In genomic region chr11:134837166-134837886, GRCh38 we compare ENCODE assay signal across 25 cellular contexts.
"Had no signal": no experiment of that assay in that cellular context is flagged by ENCODE, and none has a peak within 500 bp of the region (broad histone marks: within the 10 kb centered on the region; RNA-seq: fewer than 3 reads in every experiment).

No MANE protein-coding gene starts in this region.

- H3K9me3 Mint-ChIP-seq: activated CD4-positive, alpha-beta T cell treated with anti-CD3 and anti-CD28 coated beads, Interleukin-2, amount 10 ng/mL, durations not matched to agents 24 days and 14 days; activated T-helper 1 cell treated with anti-CD3 and anti-CD28 coated beads, Interleukin-12 subunit alpha, Interleukin-12 subunit beta, Interleukin-2, Interleukin-4 antibody, amounts not matched to agents 30 ng/mL and 10 ng/mL and 1 ng/mL, durations not matched to agents 14 hours and 24 hours and 36 hours had no signal

- H3K27me3 Mint-ChIP-seq: activated CD4-positive, alpha-beta T cell treated with anti-CD3 and anti-CD28 coated beads, Interleukin-2, amount 10 ng/mL, durations not matched to agents 24 days and 14 days had no signal

- H3K27ac Mint-ChIP-seq: activated CD4-positive, alpha-beta T cell treated with anti-CD3 and anti-CD28 coated beads, Interleukin-2, amount 10 ng/mL, durations not matched to agents 24 days and 14 days; activated CD8-positive, alpha-beta memory T cell treated with anti-CD3 and anti-CD28 coated beads, Interleukin-2, amount 10 ng/mL, durations not matched to agents 7 days and 5 days; activated naive CD4-positive, alpha-beta T cell treated with anti-CD3 and anti-CD28 coated beads, Interleukin-2, amount 50 U/mL, for 24 hours; activated T-cell treated with anti-CD3 and anti-CD28 coated beads, Interleukin-2, amount 50 U/mL, for 24 hours; activated T-helper 1 cell treated with anti-CD3 and anti-CD28 coated beads, Interleukin-12 subunit alpha, Interleukin-12 subunit beta, Interleukin-2, Interleukin-4 antibody, amounts not matched to agents 30 ng/mL and 10 ng/mL and 1 ng/mL, durations not matched to agents 14 hours and 24 hours and 36 hours; T-helper 17 cell; WTC11 had no signal

- H3K4me3 ChIP-seq: breast epithelium had no signal

- H3K4me1 Mint-ChIP-seq: activated CD4-positive, alpha-beta T cell treated with anti-CD3 and anti-CD28 coated beads, Interleukin-2, amount 10 ng/mL, durations not matched to agents 24 days and 14 days; activated CD8-positive, alpha-beta memory T cell treated with anti-CD3 and anti-CD28 coated beads, Interleukin-2, amount 10 ng/mL, durations not matched to agents 7 days and 5 days; activated naive CD4-positive, alpha-beta T cell treated with anti-CD3 and anti-CD28 coated beads, Interleukin-2, amount 50 U/mL, for 24 hours; WTC11 had no signal

- DNase-seq: activated CD4-positive, alpha-beta T cell treated with anti-CD3 and anti-CD28 coated beads for 1 hour; activated CD4-positive, alpha-beta T cell treated with anti-CD3 and anti-CD28 coated beads, Interleukin-2, amount 10 ng/mL, durations not matched to agents 24 days and 14 days; activated CD4-positive, alpha-beta T cell treated with anti-CD3 and anti-CD28 coated beads, Interleukin-2, amount 50 U/mL, for 48 hours; activated CD8-positive, alpha-beta memory T cell treated with anti-CD3 and anti-CD28 coated beads, Interleukin-2, amount 10 ng/mL, durations not matched to agents 7 days and 5 days; activated effector memory CD4-positive, alpha-beta T cell treated with Interleukin-2 at 50 U/mL for 16 hours; activated naive CD4-positive, alpha-beta T cell; activated T-cell treated with anti-CD3 and anti-CD28 coated beads, Interleukin-2, amount 50 U/mL, for 24 hours; aorta; caudate nucleus; Karpas-422; MM.1S; NCI-H1105; NCI-H1436; NCI-H187; NCI-H2081; NCI-H510A treated with DMSO at 0.1 percent for 48 hours; NCI-H69; PC-3; SHP77 treated with DMSO at 0.1 percent for 48 hours; T-helper 17 cell; T-helper 9 cell had no signal

- ATAC-seq: activated CD8-positive, alpha-beta memory T cell treated with anti-CD3 and anti-CD28 coated beads, Interleukin-2, amount 10 ng/mL, durations not matched to agents 7 days and 5 days; PC-3; T-helper 17 cell; WTC11 had no signal

- H3K4me1 ChIP-seq: breast epithelium had no signal

- H3K27ac ChIP-seq: breast epithelium had no signal

- H3K36me3 ChIP-seq: breast epithelium had no signal

- H3K4me3 Mint-ChIP-seq: activated CD4-positive, alpha-beta T cell treated with anti-CD3 and anti-CD28 coated beads, Interleukin-2, amount 10 ng/mL, durations not matched to agents 24 days and 14 days; activated CD8-positive, alpha-beta memory T cell treated with anti-CD3 and anti-CD28 coated beads, Interleukin-2, amount 10 ng/mL, durations not matched to agents 7 days and 5 days; activated naive CD4-positive, alpha-beta T cell treated with anti-CD3 and anti-CD28 coated beads, Interleukin-2, amount 50 U/mL, for 24 hours; activated T-cell treated with anti-CD3 and anti-CD28 coated beads, Interleukin-2, amount 50 U/mL, for 24 hours; activated T-helper 1 cell treated with anti-CD3 and anti-CD28 coated beads, Interleukin-12 subunit alpha, Interleukin-12 subunit beta, Interleukin-2, Interleukin-4 antibody, amounts not matched to agents 30 ng/mL and 10 ng/mL and 1 ng/mL, durations not matched to agents 14 hours and 24 hours and 36 hours; T-helper 17 cell; WTC11 had no signal

- H3K36me3 Mint-ChIP-seq: activated CD8-positive, alpha-beta memory T cell treated with anti-CD3 and anti-CD28 coated beads, Interleukin-2, amount 10 ng/mL, durations not matched to agents 7 days and 5 days; activated naive CD4-positive, alpha-beta T cell treated with anti-CD3 and anti-CD28 coated beads, Interleukin-2, amount 50 U/mL, for 24 hours; WTC11 had no signal
